Comparison of ENCODE assay signal across 13 cellular contexts in the genomic region with DNA sequence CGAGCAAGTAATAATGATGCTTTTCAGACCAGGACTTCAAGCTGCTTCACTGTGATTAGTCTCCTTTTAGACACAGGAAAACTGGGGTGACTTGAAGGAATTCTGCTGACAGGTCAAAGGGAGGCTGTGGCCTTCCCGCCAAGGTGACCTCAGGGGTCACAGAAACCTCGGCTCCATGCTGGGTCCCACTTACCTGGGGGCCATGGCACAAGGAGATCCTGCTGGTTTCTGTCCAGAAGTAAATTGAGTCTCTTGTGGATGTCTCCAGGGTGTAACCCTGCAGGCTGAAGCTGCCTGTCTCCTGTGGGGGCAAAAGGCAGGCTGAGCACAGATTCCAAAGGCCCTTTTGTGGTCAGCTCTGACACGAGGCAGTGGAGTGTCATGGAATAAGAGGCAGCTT.
"Had no signal": no experiment of that assay in that cellular context is flagged by ENCODE, and none has a peak within 500 bp of the region (broad histone marks: within the 10 kb centered on the region; RNA-seq: fewer than 3 reads in every experiment).

No MANE protein-coding gene starts in this region.

- H3K27me3 ChIP-seq: ovary, stomach, uterus had no signal

- H3K4me3 ChIP-seq: ovary, stomach, uterus had no signal

- H3K27ac Mint-ChIP-seq: activated B cell treated with CpG ODN at 0.5 μM for 24 hours; activated CD4-positive, alpha-beta T cell treated with anti-CD3 and anti-CD28 coated beads, Interleukin-2, amount 10 ng/mL, durations not matched to agents 24 days and 14 days; activated naive CD4-positive, alpha-beta T cell treated with anti-CD3 and anti-CD28 coated beads for 36 hours; activated T-helper 17 cell treated with anti-CD3 and anti-CD28 coated beads, Interleukin-2, amount 50 U/mL, for 72 hours; nephron progenitor cell; T-helper 17 cell had no signal

- H3K4me1 ChIP-seq: uterus had no signal

- H3K9me3 ChIP-seq: ovary, stomach, uterus had no signal

- H3K36me3 ChIP-seq: ovary, stomach, uterus had no signal

- H3K4me1 Mint-ChIP-seq: activated CD4-positive, alpha-beta T cell treated with anti-CD3 and anti-CD28 coated beads, Interleukin-2, amount 10 ng/mL, durations not matched to agents 24 days and 14 days; activated T-helper 17 cell treated with anti-CD3 and anti-CD28 coated beads, Interleukin-2, amount 50 U/mL, for 72 hours; central memory CD8-positive, alpha-beta T cell; T-helper 17 cell had no signal

- ATAC-seq: activated T-helper 17 cell treated with anti-CD3 and anti-CD28 coated beads, Interleukin-2, amount 50 U/mL, for 72 hours; left colon; T-helper 17 cell had no signal

- H3K9me3 Mint-ChIP-seq: activated B cell treated with CpG ODN at 0.5 μM for 24 hours; activated CD4-positive, alpha-beta T cell treated with anti-CD3 and anti-CD28 coated beads, Interleukin-2, amount 10 ng/mL, durations not matched to agents 24 days and 14 days; activated naive CD4-positive, alpha-beta T cell treated with anti-CD3 and anti-CD28 coated beads for 36 hours; activated T-helper 17 cell treated with anti-CD3 and anti-CD28 coated beads, Interleukin-2, amount 50 U/mL, for 72 hours; central memory CD8-positive, alpha-beta T cell; nephron progenitor cell had no signal

- DNase-seq: activated B cell treated with CpG ODN at 0.5 μM for 24 hours; activated CD4-positive, alpha-beta T cell treated with anti-CD3 and anti-CD28 coated beads, Interleukin-2, amount 10 ng/mL, durations not matched to agents 24 days and 14 days; activated naive CD4-positive, alpha-beta T cell treated with anti-CD3 and anti-CD28 coated beads for 36 hours; erythroblast; hippocampal formation; left colon; ovary; stomach; T-helper 17 cell; uterus had no signal

- H3K27me3 Mint-ChIP-seq: activated B cell treated with CpG ODN at 0.5 μM for 24 hours; activated CD4-positive, alpha-beta T cell treated with anti-CD3 and anti-CD28 coated beads, Interleukin-2, amount 10 ng/mL, durations not matched to agents 24 days and 14 days; activated T-helper 17 cell treated with anti-CD3 and anti-CD28 coated beads, Interleukin-2, amount 50 U/mL, for 72 hours; central memory CD8-positive, alpha-beta T cell had no signal

- H3K4me3 Mint-ChIP-seq: activated B cell treated with CpG ODN at 0.5 μM for 24 hours; activated CD4-positive, alpha-beta T cell treated with anti-CD3 and anti-CD28 coated beads, Interleukin-2, amount 10 ng/mL, durations not matched to agents 24 days and 14 days; activated naive CD4-positive, alpha-beta T cell treated with anti-CD3 and anti-CD28 coated beads for 36 hours; activated T-helper 17 cell treated with anti-CD3 and anti-CD28 coated beads, Interleukin-2, amount 50 U/mL, for 72 hours; central memory CD8-positive, alpha-beta T cell; nephron progenitor cell; T-helper 17 cell had no signal

- H3K27ac ChIP-seq: ovary, stomach, uterus had no signal
